In the genomic region with DNA sequence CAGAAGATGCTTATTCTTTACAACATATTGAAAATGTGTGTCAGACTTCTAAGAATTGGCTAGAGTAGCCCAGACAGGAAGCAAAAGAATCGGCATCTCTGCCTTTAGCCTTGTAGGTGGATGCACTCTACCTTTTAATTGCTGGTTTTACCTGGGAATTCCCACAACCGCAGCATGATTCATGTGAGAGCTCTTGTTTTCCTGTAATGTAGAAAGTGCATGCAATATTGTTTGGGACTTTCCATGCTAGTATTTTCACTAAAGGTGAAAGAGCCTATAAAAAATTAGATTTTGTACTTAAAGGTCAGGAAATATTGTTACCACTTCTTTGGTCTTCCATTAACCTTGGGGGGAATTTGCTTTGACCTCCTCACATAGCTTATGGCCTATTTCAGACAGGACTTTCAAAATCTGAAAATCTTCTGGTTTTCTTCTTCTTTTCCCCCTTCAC, we compare ENCODE assay signal across 10 cellular contexts.
DNase-seq lines count a peak whose midpoint lies in the region; ATAC-seq and TF ChIP-seq lines count a peak whose summit lies in the region.
"Had no signal": no experiment of that assay in that cellular context is flagged by ENCODE, and none has a peak within 500 bp of the region (broad histone marks: within the 10 kb centered on the region; RNA-seq: fewer than 3 reads in every experiment).

No MANE protein-coding gene starts in this region.

- peak overlapping the region; percentile 71 for H3K27ac Mint-ChIP-seq in activated CD8-positive, alpha-beta T cell treated with anti-CD3 and anti-CD28 coated beads, Interleukin-2, amount 10 ng/mL, durations not matched to agents 7 days and 5 days

- no peaks in the 10 kb centered on the region for H3K9me3 ChIP-seq in subcutaneous abdominal adipose tissue (ENCODE audit: control insufficient read depth in 5 of 5, low read length in 5 of 5)

- no peak overlapping the region for H3K4me3 Mint-ChIP-seq in activated CD8-positive, alpha-beta T cell treated with anti-CD3 and anti-CD28 coated beads, Interleukin-2, amount 10 ng/mL, durations not matched to agents 7 days and 5 days

- H3K36me3 Mint-ChIP-seq in activated CD8-positive, alpha-beta T cell treated with anti-CD3 and anti-CD28 coated beads, Interleukin-2, amount 10 ng/mL, durations not matched to agents 7 days and 5 days (ENCODE audit: low read depth): no peaks in the 10 kb centered on the region

- peaks cover 0 to 15% (median 5%) of the 10 kb centered on the region in 5 donors for H3K36me3 ChIP-seq in subcutaneous abdominal adipose tissue (ENCODE audit: control insufficient read depth in 5 of 5, insufficient read depth in 5 of 5, low read length in 5 of 5)

- intact Hi-C loops in lower leg skin (cut with DNase I; ENCODE audit: low total_unique reads): no loop called here

- TF ChIP-seq POLR2A in lower leg skin (IDR thresholded peaks at IDR 0.05): no peak

- no peaks in the 10 kb centered on the region for H3K27me3 ChIP-seq in subcutaneous abdominal adipose tissue (ENCODE audit: control insufficient read depth in 5 of 5, insufficient read depth in 4 of 5, low read length in 5 of 5)

- ATAC-seq in HG03066 (IDR thresholded peaks at IDR 0.05; ENCODE audit: low read depth, unreplicated experiment) (peak; percentile 52), GM19324 (IDR thresholded peaks at IDR 0.05; ENCODE audit: low FRiP score, unreplicated experiment) (no peak)
- ATAC-seq in activated CD8-positive, alpha-beta T cell treated with anti-CD3 and anti-CD28 coated beads, Interleukin-2, amount 10 ng/mL, durations not matched to agents 7 days and 5 days: no peak

- TF ChIP-seq CTCF in lower leg skin (IDR thresholded peaks at IDR 0.05): no peak

- H3K27ac ChIP-seq in subcutaneous abdominal adipose tissue (ENCODE audit: low read depth, low read length): peak overlapping the region; percentile 15

- peaks cover 20% of the 10 kb centered on the region for H3K4me1 Mint-ChIP-seq in activated CD8-positive, alpha-beta T cell treated with anti-CD3 and anti-CD28 coated beads, Interleukin-2, amount 10 ng/mL, durations not matched to agents 7 days and 5 days (ENCODE audit: low read depth)

- H3K4me1 ChIP-seq in subcutaneous abdominal adipose tissue (ENCODE audit: control insufficient read depth in 5 of 5, insufficient read depth in 5 of 5, low read length in 5 of 5): peaks cover 4 to 31% (median 27%) of the 10 kb centered on the region in 5 donors

- peak; percentile 38 for DNase-seq in stimulated activated naive CD4-positive, alpha-beta T cell treated with Interleukin-2 at 50 U/mL for 16 hours (lab: John Stamatoyannopoulos, UW)
- no peak for DNase-seq in stimulated activated naive CD4-positive, alpha-beta T cell (lab: John Stamatoyannopoulos, UW)
- DNase-seq in activated CD8-positive, alpha-beta T cell treated with anti-CD3 and anti-CD28 coated beads, Interleukin-2, amount 10 ng/mL, durations not matched to agents 7 days and 5 days: peak; percentile 23
- DNase-seq in COLO668 (lab: John Stamatoyannopoulos, UW; ENCODE audit: unreplicated experiment): no peak
- no peak for DNase-seq in lower leg skin (ENCODE audit: low spot score in 2 of 2)
- DNase-seq: HCEC 1CT, NCI-H2227 treated with DMSO at 0.1 percent for 48 hours had no signal

- no peaks in the 10 kb centered on the region for H3K27me3 Mint-ChIP-seq in activated CD8-positive, alpha-beta T cell treated with anti-CD3 and anti-CD28 coated beads, Interleukin-2, amount 10 ng/mL, durations not matched to agents 7 days and 5 days (ENCODE audit: low read depth)

- H3K9me3 Mint-ChIP-seq in activated CD8-positive, alpha-beta T cell treated with anti-CD3 and anti-CD28 coated beads, Interleukin-2, amount 10 ng/mL, durations not matched to agents 7 days and 5 days (ENCODE audit: insufficient read depth): peaks cover 3% of the 10 kb centered on the region

- H3K4me3 ChIP-seq in subcutaneous abdominal adipose tissue (ENCODE audit: low read depth in 1 of 5, low read length in 5 of 5) (no peak overlapping the region), lower leg skin (ENCODE audit: low read depth, poor library complexity, severe bottlenecking) (no peak overlapping the region)

- 39 to 46% methylated on average over 2 of the region's 2 CpGs for WGBS in lower leg skin, 2 donors

- POLR2A ChIA-PET in activated CD8-positive, alpha-beta T cell treated with anti-CD3 and anti-CD28 coated beads, Interleukin-2, amount 10 ng/mL, durations not matched to agents 7 days and 5 days (lab: Charles Lee): interaction anchor here (0.6 kb wide), 1 partner anchor 10 kb away, joined by 4 read pairs; no protein-coding TSS in a partner anchor

- CTCF ChIA-PET in activated CD8-positive, alpha-beta T cell treated with anti-CD3 and anti-CD28 coated beads, Interleukin-2, amount 10 ng/mL, durations not matched to agents 7 days and 5 days (lab: Charles Lee): no interaction called here

- H3K9ac ChIP-seq in subcutaneous abdominal adipose tissue (ENCODE audit: low read length in 5 of 5): no peak overlapping the region

Comparison
In these comparisons a context has a peak if more than half of its experiments do, and no peak if none do; other contexts are left out.
1. DNase-seq: peak in stimulated activated naive CD4-positive, alpha-beta T cell treated with Interleukin-2 at 50 U/mL for 16 hours (single experiment) and activated CD8-positive, alpha-beta T cell treated with anti-CD3 and anti-CD28 coated beads, Interleukin-2, amount 10 ng/mL, durations not matched to agents 7 days and 5 days (single experiment); none in stimulated activated naive CD4-positive, alpha-beta T cell (0 of 6), COLO668 (single experiment) and lower leg skin (0 of 2).